1 cellular context compared by ENCODE assay signal in genomic region chr18:10060469-10060782, GRCh38.
TF ChIP-seq lines count a peak whose summit lies in the region.

No MANE protein-coding gene starts in this region.

TF ChIP-seq in H1, 55 proteins besides CTCF, POLR2A, EP300 and RAD21:
- TF ChIP-seq ATF2 (IDR thresholded peaks at IDR 0.05; ENCODE audit: low read length), result no peak
- TF ChIP-seq FOSL1 (IDR thresholded peaks at IDR 0.05; ENCODE audit: insufficient read depth, low read depth, low read length), result no peak
- no peak for TF ChIP-seq NRF1 (IDR thresholded peaks at IDR 0.05; ENCODE audit: low read depth, low read length)
- no peak for TF ChIP-seq CREB1 (IDR thresholded peaks at IDR 0.05)
- TF ChIP-seq KDM4A (IDR thresholded peaks at IDR 0.05; ENCODE audit: low read depth, low read length, severe bottlenecking), result no peak
- TF ChIP-seq HDAC6 (IDR thresholded peaks at IDR 0.05; ENCODE audit: low read depth, low read length), result no peak
- TF ChIP-seq ZNF274 (IDR thresholded peaks at IDR 0.05; ENCODE audit: borderline replicate concordance, extremely low read depth, low read length), result no peak
- TF ChIP-seq BACH1 (IDR thresholded peaks at IDR 0.05; ENCODE audit: low read length), result no peak
- no peak for TF ChIP-seq SRF (IDR thresholded peaks at IDR 0.05; ENCODE audit: low read depth, low read length)
- no peak for TF ChIP-seq CHD1 (IDR thresholded peaks at IDR 0.05; ENCODE audit: low read depth, low read length)
- TF ChIP-seq SP1 (IDR thresholded peaks at IDR 0.05; ENCODE audit: low read depth, low read length), result no peak
- no peak for TF ChIP-seq ATF3 (IDR thresholded peaks at IDR 0.05; ENCODE audit: insufficient read depth, low read depth, low read length)
- no peak for TF ChIP-seq SIN3A (conservative IDR thresholded peaks at IDR 0.05 in 1 of 2, IDR thresholded peaks at IDR 0.05 in 1 of 2; ENCODE audit: low read depth in 1 of 2, low read length in 2 of 2)
- no peak for TF ChIP-seq SP4 (IDR thresholded peaks at IDR 0.05; ENCODE audit: low read length)
TF ChIP-seq in H1: peak in this region for 0.
